Comparison of ENCODE assay signal across 8 cellular contexts in genomic region chr11:74592441-74593362, GRCh38. TPM values are rescaled to one million over a fixed set of nuclear protein-coding genes. Genes with fewer than 3 reads are reported as not detected.
DNase-seq lines count a peak whose midpoint lies in the region; ATAC-seq and TF ChIP-seq lines count a peak whose summit lies in the region.

Gene POLD3, plus strand, starts transcription at chr11:74592582. Its CDS starts 77 bp downstream, at chr11:74592659.

- H2BK15ac ChIP-seq in H9 (ENCODE audit: low read depth, low read length) = no peak within 1 kb of the TSS

- H3K18ac ChIP-seq in H9 (ENCODE audit: insufficient read length, low read depth, low read length) = peak within 1 kb of the TSS; percentile 86

- H4K20me1 ChIP-seq in H9 (ENCODE audit: control insufficient read depth, insufficient read depth, insufficient read length) = no peaks in the 10 kb centered on the region

- peak within 1 kb of the TSS; percentile 13 for H2BK12ac ChIP-seq in H9 (ENCODE audit: insufficient read length, low read depth, low read length)

- no peak within 1 kb of the TSS for H3K27ac ChIP-seq in H9 (ENCODE audit: insufficient read length, low read depth, low read length)

- H3K79me2 ChIP-seq in H9 (ENCODE audit: insufficient read depth, low read length) = peaks cover 5% of the 10 kb centered on the region; the same call in 1 of the 2 replicates

- peak within 1 kb of the TSS; percentile 53 for H3T11ph ChIP-seq in H9 (ENCODE audit: low read length)

- H3K4me1 Mint-ChIP-seq in H9 (peaks cover 11% of the 10 kb centered on the region in 2 experiments), natural killer cell (peaks cover 28 to 29% of the 10 kb centered on the region in 2 donors)

- peak; percentile 90 for DNase-seq in EL
- DNase-seq in H9 = peak; percentile 94
- DNase-seq in M059J (ENCODE audit: low read depth) = peak; percentile 94
- DNase-seq in SHP77 (lab: John Stamatoyannopoulos, UW) = peak; percentile 97
- DNase-seq in activated T-helper 9 cell treated with anti-CD3 and anti-CD28 coated beads, Interleukin-2, amount 50 U/mL, for 16 hours (ENCODE audit: low read depth) = peak; percentile 90
- DNase-seq in fibroblast of peridontal ligament (ENCODE audit: extremely low read depth) = peak; percentile 81
- DNase-seq in natural killer cell = peak; percentile 84
- DNase-seq in stimulated activated naive CD4-positive, alpha-beta T cell treated with Interleukin-2 at 50 U/mL for 16 hours (lab: John Stamatoyannopoulos, UW) = peak; percentile 92

- no peaks in the 10 kb centered on the region for H3K9me3 Mint-ChIP-seq in H9
- H3K9me3 Mint-ChIP-seq in natural killer cell = no peaks in the 10 kb centered on the region

- no peak within 1 kb of the TSS for H2BK5ac ChIP-seq in H9 (ENCODE audit: insufficient read length, low read length)

- H3K79me1 ChIP-seq in H9 (ENCODE audit: insufficient read depth, low read depth, low read length, poor library complexity, severe bottlenecking) = no peaks in the 10 kb centered on the region

- H3K4me1 ChIP-seq in H9 (ENCODE audit: insufficient read depth, low read length) = no peaks in the 10 kb centered on the region

- H3K9ac ChIP-seq in H9 (ENCODE audit: extremely low read depth, insufficient read length, low read length) = peak within 1 kb of the TSS; percentile 96

- ATAC-seq in natural killer cell = peak; percentile 95 to 96 (median 96)

- intact Hi-C loops in natural killer cell (cut with micrococcal nuclease) = loop anchor here (1.0 kb wide), 1 partner anchor 99 kb away; the partner anchor contains the start of gene LIPT2

- no CpG with 5 or more reads among the region's 63 CpGs for WGBS in H9 (ENCODE audit: extremely low coverage, insufficient read length, low lambda C conversion rate)

- H3K27me3 ChIP-seq in H9 (ENCODE audit: insufficient read depth, low read length) = no peaks in the 10 kb centered on the region

- no peak within 1 kb of the TSS for H2BK20ac ChIP-seq in H9 (ENCODE audit: low read depth, low read length, poor library complexity, severe bottlenecking)

- H3K23ac ChIP-seq in H9 (ENCODE audit: insufficient read length, low read depth, low read length) = no peak within 1 kb of the TSS

- H3K4me2 ChIP-seq in H9 (ENCODE audit: insufficient read depth, insufficient read length, low read length) = peak within 1 kb of the TSS; percentile 92

- H4K91ac ChIP-seq in H9 (ENCODE audit: insufficient read length, low read depth, low read length) = no peak within 1 kb of the TSS

- H3K27ac Mint-ChIP-seq in H9 (peak within 1 kb of the TSS; percentile 79 to 99 (median 99)), natural killer cell (peak within 1 kb of the TSS; percentile 93 to 95)

- no peaks in the 10 kb centered on the region for H3K9me3 ChIP-seq in H9 (ENCODE audit: control insufficient read depth, low read depth, low read length)

- no peak within 1 kb of the TSS for H2AK5ac ChIP-seq in H9 (ENCODE audit: insufficient read length, low read length)

- no peak within 1 kb of the TSS for H2BK120ac ChIP-seq in H9 (ENCODE audit: low read depth, low read length, poor library complexity, severe bottlenecking)

- H3K4me3 Mint-ChIP-seq in H9 (peak within 1 kb of the TSS; percentile 99), natural killer cell (peak within 1 kb of the TSS; percentile 99)

- H4K5ac ChIP-seq in H9 (ENCODE audit: insufficient read length, low read depth, low read length) = no peak within 1 kb of the TSS

- H3K23me2 ChIP-seq in H9 (ENCODE audit: insufficient read length, low read depth, low read length, poor library complexity, severe bottlenecking) = peaks cover 12% of the 10 kb centered on the region

- no peaks in the 10 kb centered on the region for H3K27me3 Mint-ChIP-seq in H9 (ENCODE audit: low read depth)
- H3K27me3 Mint-ChIP-seq in natural killer cell (ENCODE audit: low read depth in 2 of 2) = peaks cover 0 to 7% of the 10 kb centered on the region in 2 donors

- H4K8ac ChIP-seq in H9 (replicated peaks; ENCODE audit: insufficient read length, low read depth, low read length) = no peak within 1 kb of the TSS

- H3K4ac ChIP-seq in H9 (ENCODE audit: low read depth, low read length) = no peak within 1 kb of the TSS; the same call in 1 of the 2 replicates

- no peak within 1 kb of the TSS for H3K56ac ChIP-seq in H9 (ENCODE audit: insufficient read length, low read depth, low read length)

- no peak for TF ChIP-seq CTCF in H9 (conservative IDR thresholded peaks at IDR 0.05)
- TF ChIP-seq CTCF in natural killer cell (IDR thresholded peaks at IDR 0.05) = no peak

- H3K36me3 Mint-ChIP-seq in H9 (ENCODE audit: insufficient read depth in 1 of 3, low read depth in 3 of 3) (peaks cover 12 to 33% (median 30%) of the 10 kb centered on the region in 3 experiments; a peak in 6 of 7 replicates), natural killer cell (no peaks in the 10 kb centered on the region)

- H2AFZ ChIP-seq in H9 (ENCODE audit: low read length) = peak within 1 kb of the TSS; percentile 95

- H3K14ac ChIP-seq in H9 (ENCODE audit: insufficient read depth, low read length) = peak within 1 kb of the TSS; percentile 89

RNA-seq across cellular contexts. Expression of gene POLD3, which starts in this region (rescaled TPM):
- total RNA-seq in H9 (2021) (34.1 and 35.8 TPM in 2 replicates), natural killer cell (10 to 100 TPM in 1 of 3 donors, 1 to 10 TPM in 2; 9.4 to 10.6 (median 9.6) TPM)
- 26.9 and 37.4 TPM in 2 replicates for total RNA-seq in M059J (2014; rRNA removed; shearing (Covaris generic))
